ENCODE assay signal across 20 cellular contexts in the genomic region with DNA sequence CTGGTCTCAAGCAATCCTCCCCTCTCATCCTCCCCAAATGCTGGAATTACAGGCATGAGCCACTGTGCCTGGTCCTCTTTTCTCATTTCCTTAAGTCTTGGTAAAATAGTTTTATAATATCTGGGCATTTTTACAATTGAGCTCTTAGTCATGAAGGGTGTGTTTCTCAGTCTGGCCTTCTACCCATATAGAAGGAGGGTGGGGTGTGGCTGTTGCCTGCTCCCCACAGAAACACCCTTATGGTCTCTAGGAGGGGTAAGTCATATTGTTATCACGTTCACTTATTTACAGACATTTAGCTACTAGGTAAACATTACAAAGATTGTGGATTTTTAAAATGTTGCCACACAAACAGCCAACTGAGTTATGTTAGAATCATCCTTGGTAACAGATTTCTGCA. TPM values are rescaled to one million over a fixed set of nuclear protein-coding genes. Genes with fewer than 3 reads are reported as not detected.
A peak's percentile ranks its signal among the peaks of the same experiment; 100 is the strongest.
DNase-seq lines count a peak whose midpoint lies in the region; ATAC-seq and TF ChIP-seq lines count a peak whose summit lies in the region.
"Had no signal": no experiment of that assay in that cellular context is flagged by ENCODE, and none has a peak within 500 bp of the region (broad histone marks: within the 10 kb centered on the region; RNA-seq: fewer than 3 reads in every experiment).

No MANE protein-coding gene starts in this region.

- peaks cover 0 to 26% (median 1%) of the 10 kb centered on the region in 6 donors for H3K4me1 ChIP-seq in spleen
- no peaks in the 10 kb centered on the region for H3K4me1 ChIP-seq in A673 (ENCODE audit: insufficient read depth, low read length, poor library complexity, severe bottlenecking)

- CTCF ChIA-PET in RWPE1 (lab: Yijun Ruan, JAX) (interaction anchor here (0.6 kb wide), 1 partner anchor 331 kb away, joined by 3 read pairs; no protein-coding TSS in a partner anchor), A673 (lab: Charles Lee) (no interaction called here)

- intact Hi-C loops in spleen (cut with DNase I; ENCODE audit: low total_unique reads) (no loop called here), A673 (cut with micrococcal nuclease; ENCODE audit: unreplicated experiment) (no loop called here)

- BruUV-seq in A673 (replicated peaks; lab: Mats Ljungman, UMichigan): no TSS peak

- H3K27me3 ChIP-seq in spleen (replicated peaks in 1 of 7) (no peaks in the 10 kb centered on the region), A673 (replicated peaks; ENCODE audit: insufficient read depth, low read depth, low read length, poor library complexity) (no peaks in the 10 kb centered on the region)

- 65 to 83% (median 76%) methylated on average over 1 of the region's 1 CpG for WGBS in spleen, 5 donors

- DNase-seq in Daoy (ENCODE audit: low read depth): peak; percentile 10
- peak; percentile 20 for DNase-seq in RWPE1 (ENCODE audit: low spot score)
- peak; percentile 60 for DNase-seq in fibroblast of mammary gland (ENCODE audit: low read depth)
- no peak for DNase-seq in spleen
- no peak for DNase-seq in DMS79 (lab: John Stamatoyannopoulos, UW)
- no peak for DNase-seq in A673 (ENCODE audit: low spot score)
- DNase-seq: activated CD4-positive, CD25-positive, alpha-beta regulatory T cell; cortex of kidney; Kasumi-1; NCI-H1105 treated with DMSO at 0.1 percent for 48 hours; NCI-H2107; NCI-H774; occipital lobe; T1000 had no signal

- POLR2A ChIA-PET in RWPE1 (lab: Yijun Ruan, JAX; ENCODE audit: low non-redundant PET) (interaction anchor here (1.0 kb wide), 1 partner anchor 12 kb away, joined by 7 read pairs; no protein-coding TSS in a partner anchor), A673 (lab: Charles Lee; ENCODE audit: low non-redundant PET) (no interaction called here)

- no peaks in the 10 kb centered on the region for H3K9me3 ChIP-seq in spleen
- no peaks in the 10 kb centered on the region for H3K9me3 ChIP-seq in A673 (ENCODE audit: low read depth, low read length, poor library complexity, severe bottlenecking)

- ATAC-seq in HG02678 (IDR thresholded peaks at IDR 0.05; ENCODE audit: unreplicated experiment) (no peak), HG03460 (IDR thresholded peaks at IDR 0.05; ENCODE audit: unreplicated experiment) (no peak)
- ATAC-seq: activated naive CD4-positive, alpha-beta T cell treated with anti-CD3 and anti-CD28 coated beads, Interleukin-2, amount 50 U/mL, for 72 hours; left lobe of liver; Panc1 had no signal

- H3K4me3 ChIP-seq in fibroblast of mammary gland (ENCODE audit: control insufficient read depth, low read depth, low read length) (no peak overlapping the region), spleen (no peak overlapping the region), A673 (ENCODE audit: low read depth, low read length, poor library complexity, severe bottlenecking) (no peak overlapping the region)
- H3K4me3 ChIP-seq: SK-N-MC had no signal

- H3K27ac ChIP-seq in RWPE1 (peak overlapping the region; percentile 82), spleen (peak overlapping the region in 5 of 8 donors; percentile 22 to 82 (median 70)), A673 (ENCODE audit: low read depth, low read length, poor library complexity, severe bottlenecking) (no peak overlapping the region)
- H3K27ac ChIP-seq: SK-N-MC had no signal

- no peak for TF ChIP-seq CTCF in RWPE1 (conservative IDR thresholded peaks at IDR 0.05; ENCODE audit: low read depth)
- TF ChIP-seq CTCF in fibroblast of mammary gland (conservative IDR thresholded peaks at IDR 0.05; ENCODE audit: control insufficient read depth, insufficient read depth, low read depth, low read length): no peak
- no peak for TF ChIP-seq CTCF in spleen (IDR thresholded peaks at IDR 0.05 in 8 of 11, conservative IDR thresholded peaks at IDR 0.05 in 3 of 11)
- no peak for TF ChIP-seq CTCF in A673 (conservative IDR thresholded peaks at IDR 0.05; ENCODE audit: low read depth, low read length)

- no peaks in the 10 kb centered on the region for H3K36me3 ChIP-seq in spleen
- H3K36me3 ChIP-seq in A673 (ENCODE audit: insufficient read depth, low read length, poor library complexity, severe bottlenecking): no peaks in the 10 kb centered on the region

- no peak for TF ChIP-seq POLR2A in spleen (IDR thresholded peaks at IDR 0.05)

RNA-seq across cellular contexts. Expression of gene OTUD1, which starts 6.7 kb away (rescaled TPM):
- total RNA-seq in Daoy (2014; rRNA removed; shearing (Covaris generic)): 1.1 and 1.5 TPM in 2 replicates
- total RNA-seq in spleen (10 to 100 TPM; 18.4 to 34.4 (median 30.4) TPM), A673 (2021) (22.5 and 23.9 TPM in 2 replicates)
- polyA plus RNA-seq in spleen: 10 to 100 TPM; 11.7 to 14.6 (median 14.1) TPM

Comparison
In these comparisons a context has a peak if more than half of its experiments do, and no peak if none do; other contexts are left out.
1. DNase-seq: peak in Daoy (single experiment), RWPE1 (single experiment) and fibroblast of mammary gland (single experiment); none in spleen (single experiment), DMS79 (single experiment) and A673 (single experiment).